In the genomic region with DNA sequence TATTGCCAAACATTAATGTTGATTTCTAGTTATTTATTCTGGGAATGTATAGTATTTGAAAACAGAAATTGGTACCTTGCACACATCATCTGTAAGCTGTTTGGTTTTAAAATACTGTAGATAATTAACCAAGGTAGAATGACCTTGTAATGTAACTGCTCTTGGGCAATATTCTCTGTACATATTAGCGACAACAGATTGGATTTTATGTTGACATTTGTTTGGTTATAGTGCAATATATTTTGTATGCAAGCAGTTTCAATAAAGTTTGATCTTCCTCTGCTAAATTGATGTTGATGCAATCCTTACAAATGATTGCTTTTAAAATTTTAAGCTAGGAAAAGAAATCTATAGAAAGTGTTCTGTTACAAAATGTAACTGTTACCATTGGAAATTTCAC, we compare ENCODE assay signal across 28 cellular contexts. TPM values are rescaled to one million over a fixed set of nuclear protein-coding genes. Genes with fewer than 3 reads are reported as not detected.
"Had no signal": no experiment of that assay in that cellular context is flagged by ENCODE, and none has a peak within 500 bp of the region (broad histone marks: within the 10 kb centered on the region; RNA-seq: fewer than 3 reads in every experiment).

No MANE protein-coding gene starts in this region.

- DNase-seq: effector memory CD4-positive, alpha-beta T cell; gastrocnemius medialis; heart right ventricle; hypothalamus; islet precursor cell; left cardiac atrium; mammary epithelial cell; naive thymus-derived CD8-positive, alpha-beta T cell; stimulated activated CD4-positive, alpha-beta T cell treated with anti-CD3 and anti-CD28 coated beads, Interleukin-2, amount 100 ng/mL, for 24 hours; stimulated activated CD4-positive, alpha-beta T cell treated with anti-CD3 and anti-CD28 coated beads, Interleukin-4, amount 100 ng/mL, for 4 hours; stimulated activated naive B cell treated with anti-CD40 and anti-IgM and Interleukin-4, amounts not matched to agents 10 μg/mL and 1 μg/mL and 100 μg/mL, for 72 hours; stimulated activated naive CD8-positive, alpha-beta T cell treated with anti-CD3 and anti-CD28 coated beads, Interleukin-15, amount 100 ng/mL, for 72 hours; testis had no signal

- H3K9me3 ChIP-seq: esophagus muscularis mucosa, gastrocnemius medialis, heart right ventricle, neutrophil, testis, tibial nerve had no signal

- H3K27ac ChIP-seq: esophagus muscularis mucosa, gastrocnemius medialis, heart right ventricle, neutrophil, testis, tibial nerve had no signal

- H3K27me3 ChIP-seq: esophagus muscularis mucosa, gastrocnemius medialis, heart right ventricle, neutrophil, testis, tibial nerve had no signal

- ATAC-seq: gastrocnemius medialis; heart right ventricle; left cardiac atrium; naive thymus-derived CD8-positive, alpha-beta T cell; sciatic nerve; stimulated activated naive B cell treated with anti-CD40 and anti-IgM and Interleukin-4, amounts not matched to agents 10 μg/mL and 1 μg/mL and 100 μg/mL, for 72 hours; stimulated activated naive CD8-positive, alpha-beta T cell treated with anti-CD3 and anti-CD28 coated beads, Interleukin-15, amount 100 ng/mL, for 72 hours had no signal

- H3K4me1 ChIP-seq: esophagus muscularis mucosa, gastrocnemius medialis, heart right ventricle, testis, tibial nerve had no signal

- FAIRE-seq: endometrium had no signal

- H3K4me3 ChIP-seq: esophagus muscularis mucosa, gastrocnemius medialis, heart right ventricle, testis, tibial nerve had no signal

RNA-seq across cellular contexts. Expression of a gene that starts 30.8 kb away (rescaled TPM):
- total RNA-seq: esophagus muscularis mucosa; fibroblast of villous mesenchyme; gastrocnemius medialis; heart right ventricle; left cardiac atrium; lower leg skin; mammary epithelial cell; mesenteric fat pad; mononuclear cell; naive thymus-derived CD8-positive, alpha-beta T cell; osteocyte; progenitor cell of endocrine pancreas; sciatic nerve; skeletal muscle tissue; subcutaneous adipose tissue; tibial nerve; ureter had no signal
- polyA plus RNA-seq: heart right ventricle; mammary epithelial cell; naive thymus-derived CD8-positive, alpha-beta T cell; neural cell had no signal
